10 cellular contexts compared by ENCODE assay signal in genomic region chr3:171285287-171285686, GRCh38.
DNase-seq lines count a peak whose midpoint lies in the region; ATAC-seq, FAIRE-seq and TF ChIP-seq lines count a peak whose summit lies in the region.
"Had no signal": no experiment of that assay in that cellular context is flagged by ENCODE, and none has a peak within 500 bp of the region (broad histone marks: within the 10 kb centered on the region; RNA-seq: fewer than 3 reads in every experiment).

No MANE protein-coding gene starts in this region.

- no peak overlapping the region for H3K4me3 Mint-ChIP-seq in MCF 10A (ENCODE audit: unreplicated experiment)
- H3K4me3 Mint-ChIP-seq: B cell had no signal

- peak; percentile 31 for DNase-seq in MCF 10A (ENCODE audit: unreplicated experiment)
- no peak for DNase-seq in breast epithelium (ENCODE audit: low spot score in 2 of 2)
- DNase-seq in bronchial epithelial cell (ENCODE audit: low read depth): peak; percentile 48
- no peak for DNase-seq in SK-N-DZ (ENCODE audit: low spot score)
- DNase-seq in left ventricle myocardium inferior: no peak
- DNase-seq in retina: no peak
- DNase-seq: NCI-H1930 had no signal

- H3K27ac ChIP-seq in breast epithelium (no peak overlapping the region), left ventricle myocardium inferior (replicated peaks) (no peak overlapping the region)

- H3K4me1 Mint-ChIP-seq in MCF 10A (ENCODE audit: insufficient read depth, unreplicated experiment): peaks cover 29% of the 10 kb centered on the region

- H3K36me3 ChIP-seq in breast epithelium (no peaks in the 10 kb centered on the region), bronchial epithelial cell (ENCODE audit: control insufficient read depth, insufficient read depth, low read length) (no peaks in the 10 kb centered on the region), left ventricle myocardium inferior (no peaks in the 10 kb centered on the region)

- intact Hi-C loops in MCF 10A (cut with micrococcal nuclease) (no loop called here), breast epithelium (cut with DNase I; ENCODE audit: low total_unique reads) (no loop called here), left ventricle myocardium inferior (cut with micrococcal nuclease) (no loop called here)

- H3K27me3 ChIP-seq in breast epithelium (no peaks in the 10 kb centered on the region), bronchial epithelial cell (ENCODE audit: control insufficient read depth, insufficient read depth, low read length) (no peaks in the 10 kb centered on the region), left ventricle myocardium inferior (ENCODE audit: low read depth) (no peaks in the 10 kb centered on the region)

- TF ChIP-seq POLR2A in breast epithelium (IDR thresholded peaks at IDR 0.05): no peak

- no peaks in the 10 kb centered on the region for H3K36me3 Mint-ChIP-seq in MCF 10A (ENCODE audit: insufficient read depth, unreplicated experiment)

- no peaks in the 10 kb centered on the region for H3K9me3 Mint-ChIP-seq in MCF 10A (ENCODE audit: unreplicated experiment)

- ATAC-seq in HG03342 (IDR thresholded peaks at IDR 0.05; ENCODE audit: unreplicated experiment) (peak; percentile 49), GM21526 (IDR thresholded peaks at IDR 0.05; ENCODE audit: low FRiP score, unreplicated experiment) (no peak)

- CTCF ChIA-PET in MCF 10A (lab: Yijun Ruan, JAX): interaction anchor here (1.3 kb wide), 2 partner anchors 25 to 98 kb away, joined by 4 to 5 read pairs; no protein-coding TSS in a partner anchor

- H3K4me3 ChIP-seq in breast epithelium: no peak overlapping the region
- H3K4me3 ChIP-seq in bronchial epithelial cell (ENCODE audit: low read depth, low read length): no peak overlapping the region
- H3K4me3 ChIP-seq in left ventricle myocardium inferior: no peak overlapping the region

- POLR2A ChIA-PET in MCF 10A (lab: Yijun Ruan, JAX): interaction anchor here (0.6 to 4.1 kb wide), 17 partner anchors 9 to 416 kb away, joined by 3 to 36 read pairs (median 4); partner anchors contain the start of gene TNIK

- no peaks in the 10 kb centered on the region for H3K9me3 ChIP-seq in breast epithelium
- H3K9me3 ChIP-seq in left ventricle myocardium inferior (replicated peaks): no peaks in the 10 kb centered on the region

- BruUV-seq in MCF 10A (replicated peaks; lab: Mats Ljungman, UMichigan): no TSS peak

- H3K4me1 ChIP-seq in breast epithelium: no peaks in the 10 kb centered on the region
- H3K4me1 ChIP-seq in left ventricle myocardium inferior: peaks cover 57% of the 10 kb centered on the region

- H3K27me3 Mint-ChIP-seq in MCF 10A (ENCODE audit: insufficient read depth, unreplicated experiment): no peaks in the 10 kb centered on the region
- H3K27me3 Mint-ChIP-seq: B cell had no signal

- FAIRE-seq in bronchial epithelial cell (lab: Jason Lieb, UNC): no peak

- TF ChIP-seq CTCF in MCF 10A (IDR thresholded peaks at IDR 0.05; ENCODE audit: unreplicated experiment): no peak
- TF ChIP-seq CTCF in breast epithelium (IDR thresholded peaks at IDR 0.05): no peak
- no peak for TF ChIP-seq CTCF in bronchial epithelial cell (IDR thresholded peaks at IDR 0.05; ENCODE audit: insufficient read depth, low read length, severe bottlenecking)
- no peak for TF ChIP-seq CTCF in left ventricle myocardium inferior (IDR thresholded peaks at IDR 0.05; ENCODE audit: borderline replicate concordance)

- H3K27ac Mint-ChIP-seq in MCF 10A (ENCODE audit: low read depth, unreplicated experiment): peak overlapping the region; percentile 83
- H3K27ac Mint-ChIP-seq: B cell had no signal

Comparison
In these comparisons a context has a peak if more than half of its experiments do, and no peak if none do; other contexts are left out.
1. DNase-seq: peak in MCF 10A (single experiment) and bronchial epithelial cell (single experiment); none in breast epithelium (0 of 2), SK-N-DZ (single experiment), left ventricle myocardium inferior (single experiment) and retina (single experiment).